ENCODE assay signal across 36 cellular contexts in genomic region chr9:98721643-98722042, GRCh38. TPM values are rescaled to one million over a fixed set of nuclear protein-coding genes. Genes with fewer than 3 reads are reported as not detected.
DNase-seq lines count a peak whose midpoint lies in the region; ATAC-seq, FAIRE-seq and TF ChIP-seq lines count a peak whose summit lies in the region.
"Had no signal": no experiment of that assay in that cellular context is flagged by ENCODE, and none has a peak within 500 bp of the region (broad histone marks: within the 10 kb centered on the region; RNA-seq: fewer than 3 reads in every experiment).

No MANE protein-coding gene starts in this region.

- peak overlapping the region; percentile 40 for H3K27ac Mint-ChIP-seq in neural crest cell (ENCODE audit: unreplicated experiment)
- H3K27ac Mint-ChIP-seq: B cell; CD14-positive monocyte; CD4-positive, alpha-beta memory T cell; CD4-positive, alpha-beta T cell; CD8-positive, alpha-beta memory T cell; CD8-positive, alpha-beta T cell had no signal

- no peak overlapping the region for H2AFZ ChIP-seq in K562 (ENCODE audit: low read depth, low read length)

- peaks cover 73% of the 10 kb centered on the region for H3K27me3 Mint-ChIP-seq in neural crest cell (ENCODE audit: low read depth)

- no peak overlapping the region for H3K9ac ChIP-seq in K562 (ENCODE audit: insufficient read depth in 1 of 2, low read depth in 2 of 2, low read length in 2 of 2)
- H3K9ac ChIP-seq: BLaER1; BLaER1 treated with 17β-estradiol and CSF1 and Interleukin-3, amounts not matched to agents 10 nM and 100 nM had no signal

- no peaks in the 10 kb centered on the region for H3K4me1 ChIP-seq in K562 (replicated peaks in 1 of 2; ENCODE audit: control insufficient read depth in 2 of 2, insufficient read depth in 2 of 2, low read length in 2 of 2)
- H3K4me1 ChIP-seq: A549, BE2C, Caco-2 had no signal

- no peaks in the 10 kb centered on the region for H3K4me1 Mint-ChIP-seq in neural crest cell
- H3K4me1 Mint-ChIP-seq: CD4-positive, alpha-beta memory T cell; CD4-positive, CD25-positive, alpha-beta regulatory T cell; CD8-positive, alpha-beta memory T cell had no signal

- H3K27me3 ChIP-seq in K562 (ENCODE audit: control insufficient read depth in 2 of 2, insufficient read depth in 2 of 2, low read length in 2 of 2) = peaks cover 15 to 17% of the 10 kb centered on the region in 2 experiments
- H3K27me3 ChIP-seq: BLaER1; BLaER1 treated with 17β-estradiol and CSF1 and Interleukin-3, amounts not matched to agents 10 nM and 100 nM had no signal

- CTCF ChIA-PET in K562 (lab: Yijun Ruan, JAX; ENCODE audit: low intra/inter-chr PET ratio) = no interaction called here

- WGBS in K562 (ENCODE audit: insufficient coverage, low coverage, missing lambda C conversion rate) = 11% methylated on average over 2 of the region's 2 CpGs

- no peak for TF ChIP-seq EP300 in K562 (IDR thresholded peaks at IDR 0.05; ENCODE audit: low read length)

- no peak overlapping the region for H3K4me3 Mint-ChIP-seq in neural crest cell
- H3K4me3 Mint-ChIP-seq: B cell; CD14-positive monocyte; CD4-positive, alpha-beta memory T cell; CD4-positive, alpha-beta T cell; CD4-positive, CD25-positive, alpha-beta regulatory T cell; CD8-positive, alpha-beta memory T cell; CD8-positive, alpha-beta T cell had no signal

- no TSS peak for BruUV-seq in K562 (replicated peaks; lab: Mats Ljungman, UMichigan)

- H3K36me3 ChIP-seq in K562 (ENCODE audit: control insufficient read depth, insufficient read depth, low read length) = no peaks in the 10 kb centered on the region
- H3K36me3 ChIP-seq: BE2C; BLaER1; BLaER1 treated with 17β-estradiol and CSF1 and Interleukin-3, amounts not matched to agents 10 nM and 100 nM had no signal

- POLR2A ChIA-PET in K562 (lab: Yijun Ruan, JAX) = interaction anchor here (0.7 to 1.0 kb wide), 2 partner anchors 21 to 665 kb away, joined by 3 to 4 read pairs; no protein-coding TSS in a partner anchor

- no peak for FAIRE-seq in K562 (lab: Jason Lieb, UNC)
- FAIRE-seq: A204.1, A549, D721Med had no signal

- no peak for TF ChIP-seq CTCF in K562 (IDR thresholded peaks at IDR 0.05 in 2 of 3, conservative IDR thresholded peaks at IDR 0.05 in 1 of 3; ENCODE audit: insufficient read depth in 2 of 3, low read depth in 1 of 3, low read length in 3 of 3)
- TF ChIP-seq CTCF in neural crest cell (conservative IDR thresholded peaks at IDR 0.05) = no peak

- no peak for ATAC-seq in K562
- ATAC-seq in left ventricle myocardium superior = no peak
- ATAC-seq in HG02840 (IDR thresholded peaks at IDR 0.05; ENCODE audit: low FRiP score, unreplicated experiment) = no peak
- ATAC-seq: A549; CD8-positive, alpha-beta T cell had no signal

- intact Hi-C loops in K562 (cut with micrococcal nuclease) = no loop called here
- intact Hi-C loops in left ventricle myocardium superior (cut with micrococcal nuclease) = no loop called here

- TF ChIP-seq RAD21 in K562 (CRISPR knock-in tag; conservative IDR thresholded peaks at IDR 0.05 in 1 of 2, IDR thresholded peaks at IDR 0.05 in 1 of 2) = no peak

- TF ChIP-seq POLR2A in K562 (conservative IDR thresholded peaks at IDR 0.05) = no peak

- DNase-seq in K562 (ENCODE audit: extremely low read depth in 1 of 4, low spot score in 3 of 4) (no peak), mesenteric fat pad (ENCODE audit: low spot score) (peak; percentile 12), neural crest cell (ENCODE audit: low read depth, low spot score) (no peak), GOT3 (lab: John Stamatoyannopoulos, UW) (no peak), left ventricle myocardium superior (no peak)
- DNase-seq: 8988T; ACHN; AML-193; BE2C; C1 segment of cervical spinal cord; Calu3; CD4-positive, alpha-beta memory T cell; CD4-positive, alpha-beta T cell; CD4-positive, CD25-positive, alpha-beta regulatory T cell; CD8-positive, alpha-beta memory T cell; CD8-positive, alpha-beta T cell; COR-L47; DMS 273 treated with DMSO at 0.1 percent for 48 hours; DMS153; DMS53; DMS79; DMS79 treated with DMSO at 0.1 percent for 48 hours; DND-41; EL had no signal

- no peak overlapping the region for H3K4me3 ChIP-seq in K562
- H3K4me3 ChIP-seq: A549; BLaER1; BLaER1 treated with 17β-estradiol and CSF1 and Interleukin-3, amounts not matched to agents 10 nM and 100 nM had no signal

- in situ Hi-C loops in K562 (cut with MboI) = no loop called here

- no peaks in the 10 kb centered on the region for H3K9me1 ChIP-seq in K562 (ENCODE audit: control insufficient read depth, insufficient read depth, low read length)

- no peaks in the 10 kb centered on the region for H3K9me3 ChIP-seq in K562 (replicated peaks; ENCODE audit: control insufficient read depth, insufficient read depth, low read depth, low read length)
- H3K9me3 ChIP-seq: BE2C, BLaER1, Caco-2 had no signal

- no peaks in the 10 kb centered on the region for H3K9me3 Mint-ChIP-seq in neural crest cell

- H3K4me2 ChIP-seq in K562 (ENCODE audit: insufficient read depth, low read length) = no peak overlapping the region
- H3K4me2 ChIP-seq: A549, BLaER1 had no signal

- H4K20me1 ChIP-seq in K562 (replicated peaks; ENCODE audit: control insufficient read depth, insufficient read depth, low read length) = 0 out of 2 replicates have a peak, but pooled peaks cover 6% of the 10 kb centered on the region
- H4K20me1 ChIP-seq: BLaER1; BLaER1 treated with 17β-estradiol and CSF1 and Interleukin-3, amounts not matched to agents 10 nM and 100 nM had no signal

- no peaks in the 10 kb centered on the region for H3K36me3 Mint-ChIP-seq in neural crest cell (ENCODE audit: low read depth)
- H3K36me3 Mint-ChIP-seq: CD14-positive monocyte; CD4-positive, alpha-beta memory T cell; CD4-positive, CD25-positive, alpha-beta regulatory T cell; CD8-positive, alpha-beta memory T cell; CD8-positive, alpha-beta T cell had no signal

- H3K27ac ChIP-seq in K562 (ENCODE audit: extremely low read depth, low read depth, low read length) = no peak overlapping the region
- H3K27ac ChIP-seq: 22Rv1; A549; BLaER1; BLaER1 treated with 17β-estradiol and CSF1 and Interleukin-3, amounts not matched to agents 10 nM and 100 nM; C4-2B had no signal

- H3K79me2 ChIP-seq in K562 (ENCODE audit: control insufficient read depth, insufficient read depth, low read length) = no peaks in the 10 kb centered on the region

TF ChIP-seq in K562, 482 proteins besides CTCF, POLR2A, EP300 and RAD21:
- TF ChIP-seq ETV5 (CRISPR knock-in tag; IDR thresholded peaks at IDR 0.05; ENCODE audit: low read depth) = no peak
- peak; percentile 69; the same call in 1 of the 2 replicates for TF ChIP-seq ZKSCAN1 (IDR thresholded peaks at IDR 0.05; ENCODE audit: low read depth, low read length)

RNA-seq across cellular contexts. Expression of gene GABBR2, which starts 12.9 kb away (rescaled TPM):
- 3.2 and 3.7 TPM in 2 replicates for total RNA-seq in K562 (2011; cell fraction: chromatin; rRNA removed; ENCODE audit: low replicate concordance)
- 1.2 and 1.3 TPM in 2 replicates for total RNA-seq in K562 (2011; cell fraction: nucleolus; rRNA removed)
- 1.9 and 4.7 TPM in 2 replicates for total RNA-seq in K562 (2011; cell fraction: nucleoplasm; rRNA removed)
- total RNA-seq in K562 (2014; rRNA removed) (0.27 and 0.33 TPM in 2 replicates), K562 (2014; rRNA removed; fragmentation: Illumina TruSeq; extraction: Trizol) (0.18 and 0.29 TPM in 2 replicates), K562 (2015; rRNA removed; fragmentation: Illumina TruSeq; extraction: Trizol) (0.29 and 0.41 TPM in 2 replicates), K562 (2021) (0.42 and 0.47 TPM in 2 replicates), mesenteric fat pad (not detected), neural crest cell (0.77 and 0.84 TPM in 2 replicates), left ventricle myocardium superior (0.62 TPM)
- polyA plus RNA-seq in K562 (2011; rRNA removed) (0.27 and 0.32 TPM in 2 replicates), K562 (2014; fragmentation: Illumina TruSeq; extraction: Trizol) (0.36 and 0.53 TPM in 2 replicates), K562 (2014; fragmentation: Nextera tagmentation; extraction: Ambion mirVana) (1 to 10 TPM in 1 of 2 experiments, under 1 TPM in 1; 0.15 to 1.9 TPM), K562 (2014; rRNA removed) (0.32 and 1.1 TPM in 2 replicates)
- polyA plus RNA-seq in K562 (2011; cell fraction: cytosol; rRNA removed) = 0.04 and 0.82 TPM in 2 replicates
- polyA plus RNA-seq in K562 (2011; cell fraction: nucleus; rRNA removed) = 0.29 and 0.77 TPM in 2 replicates
- polyA plus RNA-seq in K562 (2012) = 0.40 and 0.44 TPM in 2 replicates
- 0.30 and 1.1 TPM in 2 replicates for polyA minus RNA-seq in K562 (2011; rRNA and poly(A)+ RNA removed)
- polyA minus RNA-seq in K562 (2011; cell fraction: cytosol; rRNA and poly(A)+ RNA removed) = 0.38 and 2.5 TPM in 2 replicates
- 1.1 and 1.7 TPM in 2 replicates for polyA minus RNA-seq in K562 (2011; cell fraction: nucleus; rRNA and poly(A)+ RNA removed)
- total RNA-seq: A673; B cell; CD4-positive, alpha-beta memory T cell; CD4-positive, alpha-beta T cell; CD4-positive, CD25-positive, alpha-beta regulatory T cell; CD8-positive, alpha-beta memory T cell; CD8-positive, alpha-beta T cell had no signal
- polyA plus RNA-seq: CD14-positive monocyte; CD4-positive, alpha-beta memory T cell; CD4-positive, CD25-positive, alpha-beta regulatory T cell; CD8-positive, alpha-beta memory T cell had no signal
